Comparison of ENCODE assay signal across 11 cellular contexts in the genomic region with DNA sequence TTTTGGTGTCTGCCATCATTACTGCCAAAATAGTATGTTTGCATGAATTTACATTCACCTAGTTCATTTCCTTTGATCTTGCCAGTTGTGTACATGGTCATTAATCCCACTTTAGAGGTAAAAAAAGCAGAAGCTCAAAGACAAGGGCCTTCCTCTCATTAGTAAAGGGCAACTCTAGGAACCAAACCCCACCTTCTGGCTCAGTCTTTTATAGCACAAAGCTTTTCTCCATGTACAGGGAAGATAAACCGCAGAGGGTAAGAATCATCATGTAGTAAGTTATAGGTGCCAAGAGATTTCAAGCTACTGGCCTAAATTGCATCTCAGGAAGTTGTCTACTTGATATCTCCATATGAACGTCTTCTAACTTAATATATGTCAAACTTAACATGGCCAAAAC.
DNase-seq lines count a peak whose midpoint lies in the region; ATAC-seq and TF ChIP-seq lines count a peak whose summit lies in the region.
"Had no signal": no experiment of that assay in that cellular context is flagged by ENCODE, and none has a peak within 500 bp of the region (broad histone marks: within the 10 kb centered on the region; RNA-seq: fewer than 3 reads in every experiment).

No MANE protein-coding gene starts in this region.

- no peak for TF ChIP-seq CTCF in cardiac fibroblast (IDR thresholded peaks at IDR 0.05; ENCODE audit: low read depth, low read length)
- peak; percentile 24 for TF ChIP-seq CTCF in retinal pigment epithelial cell (conservative IDR thresholded peaks at IDR 0.05; ENCODE audit: low read depth, low read length)

- ATAC-seq in HG03039 (IDR thresholded peaks at IDR 0.05; ENCODE audit: unreplicated experiment) = no peak
- ATAC-seq in HG02763 (IDR thresholded peaks at IDR 0.05; ENCODE audit: unreplicated experiment) = no peak

- DNase-seq in NCI-H82 (lab: John Stamatoyannopoulos, UW) (peak; percentile 17), NCI-H82 treated with DMSO at 0.1 percent for 48 hours (lab: John Stamatoyannopoulos, UW; ENCODE audit: unreplicated experiment) (no peak), NAMALWA (ENCODE audit: low spot score) (peak; percentile 40), cardiac fibroblast (ENCODE audit: low read depth in 2 of 2) (peak; percentile 17 to 29), retinal pigment epithelial cell (ENCODE audit: low read depth) (no peak), NCI-H1436 (lab: John Stamatoyannopoulos, UW) (no peak)
- DNase-seq: amniotic stem cell, NCI-H2081 had no signal

- H3K4me3 ChIP-seq in cardiac fibroblast (replicated peaks in 1 of 2; ENCODE audit: low read depth in 2 of 2, low read length in 2 of 2) (no peak overlapping the region), retinal pigment epithelial cell (ENCODE audit: low read length) (no peak overlapping the region)
- H3K4me3 ChIP-seq: SK-N-MC had no signal

Comparison
In these comparisons a context has a peak if more than half of its experiments do, and no peak if none do; other contexts are left out.
1. DNase-seq: peak in NCI-H82 (single experiment), NAMALWA (single experiment) and cardiac fibroblast (2 of 2); none in NCI-H82 treated with DMSO at 0.1 percent for 48 hours (single experiment), retinal pigment epithelial cell (single experiment) and NCI-H1436 (single experiment).